In the genomic region with DNA sequence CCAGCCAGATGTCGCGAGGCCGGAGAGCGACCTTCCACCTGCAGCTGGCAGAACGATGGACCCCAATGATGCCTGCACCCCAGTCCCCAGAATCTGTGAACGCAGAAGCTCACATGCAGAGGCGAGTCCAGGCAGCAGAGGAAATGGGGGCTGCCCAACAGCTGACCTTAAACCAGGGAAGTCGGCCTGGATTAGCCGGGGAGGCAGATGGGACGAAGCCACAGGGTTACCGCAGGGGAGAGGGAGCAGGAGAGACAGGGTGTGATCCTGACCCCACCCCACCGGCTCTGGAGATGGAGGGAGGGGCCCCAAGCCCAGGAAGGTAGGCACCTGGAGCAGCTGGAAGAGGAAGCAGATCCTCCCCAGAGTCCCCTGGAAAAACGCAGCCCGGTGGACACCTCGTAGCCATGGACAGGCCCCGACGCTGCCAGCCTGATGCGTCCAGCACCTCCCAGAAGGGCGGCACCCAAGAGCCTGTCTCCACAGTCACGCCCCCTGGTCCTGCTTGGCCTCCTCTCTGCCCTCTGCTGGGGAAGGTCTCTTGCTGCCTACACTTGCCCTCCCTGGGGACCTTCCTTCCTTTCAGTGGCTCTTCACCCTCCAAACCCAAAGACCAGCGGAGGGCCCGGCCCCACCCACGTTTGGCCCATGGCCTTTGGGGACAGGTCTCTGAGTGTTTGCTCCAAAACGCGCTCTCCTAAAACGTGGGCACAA, we compare ENCODE assay signal across 8 cellular contexts. TPM values are rescaled to one million over a fixed set of nuclear protein-coding genes. Genes with fewer than 3 reads are reported as not detected.
A peak's percentile ranks its signal among the peaks of the same experiment; 100 is the strongest.
DNase-seq lines count a peak whose midpoint lies in the region; ATAC-seq and TF ChIP-seq lines count a peak whose summit lies in the region.

No MANE protein-coding gene starts in this region.

- intact Hi-C loops in CD4-positive, alpha-beta memory T cell (cut with micrococcal nuclease): no loop called here
- intact Hi-C loops in HCT116 (cut with micrococcal nuclease): no loop called here
- intact Hi-C loops in sciatic nerve (cut with DNase I): loop anchor here (10.0 kb wide), 1 partner anchor 417 kb away; no protein-coding TSS in a partner anchor

- peaks cover 6% of the 10 kb centered on the region for H3K36me3 ChIP-seq in CD4-positive, alpha-beta memory T cell (ENCODE audit: insufficient read depth, low read length)
- peaks cover 2 to 24% of the 10 kb centered on the region in 2 experiments; a peak in 2 of 4 replicates for H3K36me3 ChIP-seq in HCT116 (ENCODE audit: control insufficient read depth in 1 of 2, insufficient read depth in 2 of 2, low read length in 2 of 2)
- no peaks in the 10 kb centered on the region for H3K36me3 ChIP-seq in SJCRH30

- no peaks in the 10 kb centered on the region for H3K27me3 ChIP-seq in CD4-positive, alpha-beta memory T cell (ENCODE audit: insufficient read depth, low read length)
- H3K27me3 ChIP-seq in HCT116 (ENCODE audit: insufficient read depth, low read length) (no peaks in the 10 kb centered on the region), SJCRH30 (no peaks in the 10 kb centered on the region)

- H3K4me3 ChIP-seq in CD4-positive, alpha-beta memory T cell (ENCODE audit: low read length in 2 of 2): no peak overlapping the region
- H3K4me3 ChIP-seq in HCT116 (replicated peaks in 1 of 2; ENCODE audit: low read depth in 1 of 2, low read length in 2 of 2): no peak overlapping the region
- no peak overlapping the region for H3K4me3 ChIP-seq in SJCRH30

- in situ Hi-C loops in G401 (cut with HindIII; ENCODE audit: low sequenced_read_pairs): no loop called here

- no peaks in the 10 kb centered on the region for H3K27me3 Mint-ChIP-seq in CD4-positive, alpha-beta memory T cell
- H3K27me3 Mint-ChIP-seq in effector memory CD8-positive, alpha-beta T cell: no peaks in the 10 kb centered on the region

- CTCF ChIA-PET in CD4-positive, alpha-beta memory T cell (lab: Charles Lee; ENCODE audit: partially characterized antibody): interaction anchor here (1.0 to 7.1 kb wide), 4 partner anchors 12 to 468 kb away, joined by 3 to 137 read pairs (median 24); a partner anchor contains a TSS
- CTCF ChIA-PET in HCT116 (lab: Charles Lee): interaction anchor here (0.6 to 4.7 kb wide), 2 partner anchors 10 to 37 kb away, joined by 3 to 30 read pairs; a partner anchor contains a TSS

- H3K4me1 ChIP-seq in CD4-positive, alpha-beta memory T cell (ENCODE audit: insufficient read depth, low read length): peaks cover 39% of the 10 kb centered on the region
- H3K4me1 ChIP-seq in HCT116 (ENCODE audit: control insufficient read depth in 1 of 2, insufficient read depth in 2 of 2, low read length in 2 of 2) (peaks cover 0 to 16% of the 10 kb centered on the region in 2 experiments; a peak in 2 of 4 replicates), SJCRH30 (peaks cover 17% of the 10 kb centered on the region)

- RAD21 ChIA-PET in HCT116 (lab: Charles Lee; ENCODE audit: low non-redundant PET in 1 of 2, low total read pairs in 2 of 2, uncharacterized antibody in 2 of 2, unreplicated experiment in 2 of 2): no interaction called here

- peaks cover 85% of the 10 kb centered on the region for H3K79me2 ChIP-seq in HCT116 (ENCODE audit: insufficient read depth, low read length)

- peaks cover 9 to 41% (median 22%) of the 10 kb centered on the region in 4 donors for H3K4me1 Mint-ChIP-seq in CD4-positive, alpha-beta memory T cell
- H3K4me1 Mint-ChIP-seq in effector memory CD8-positive, alpha-beta T cell (ENCODE audit: low read depth in 2 of 2): peaks cover 18 to 29% of the 10 kb centered on the region in 2 donors

- POLR2A ChIA-PET in CD4-positive, alpha-beta memory T cell (lab: Charles Lee; ENCODE audit: partially characterized antibody): interaction anchor here (0.7 to 7.6 kb wide), 4 partner anchors 10 to 34 kb away, joined by 3 to 138 read pairs (median 11); a partner anchor contains a TSS
- POLR2A ChIA-PET in HCT116 (lab: Charles Lee): no interaction called here

- H3K27ac Mint-ChIP-seq in CD4-positive, alpha-beta memory T cell: peak overlapping the region in 5 of 7 donors; percentile 18 to 74 (median 35)
- no peak overlapping the region for H3K27ac Mint-ChIP-seq in effector memory CD8-positive, alpha-beta T cell

- no peaks in the 10 kb centered on the region for H3K9me3 Mint-ChIP-seq in CD4-positive, alpha-beta memory T cell
- H3K9me3 Mint-ChIP-seq in effector memory CD8-positive, alpha-beta T cell: no peaks in the 10 kb centered on the region

- H3K4me2 ChIP-seq in HCT116 (ENCODE audit: low read length): no peak overlapping the region

- peak; percentile 88 to 98 (median 97) for TF ChIP-seq CTCF in HCT116 (IDR thresholded peaks at IDR 0.05 in 2 of 3, conservative IDR thresholded peaks at IDR 0.05 in 1 of 3; ENCODE audit: borderline replicate concordance in 1 of 3, insufficient read depth in 1 of 3, low read depth in 2 of 3, low read length in 2 of 3)

- peaks cover 10% of the 10 kb centered on the region; the same call in 1 of the 2 replicates for H4K20me1 ChIP-seq in HCT116 (ENCODE audit: insufficient read depth)

- peaks cover 0 to 7% of the 10 kb centered on the region in 2 donors for H3K36me3 Mint-ChIP-seq in CD4-positive, alpha-beta memory T cell
- peaks cover 19% of the 10 kb centered on the region for H3K36me3 Mint-ChIP-seq in effector memory CD8-positive, alpha-beta T cell (ENCODE audit: insufficient read depth)

- no TSS peak for BruUV-seq in HCT116 (replicated peaks; lab: Mats Ljungman, UMichigan)

- no peak for TF ChIP-seq POLR2A in HCT116 (IDR thresholded peaks at IDR 0.05; ENCODE audit: borderline replicate concordance, extremely low read depth, insufficient read depth, insufficient read length)

- no peaks in the 10 kb centered on the region for H3K9me3 ChIP-seq in CD4-positive, alpha-beta memory T cell (ENCODE audit: control insufficient read depth in 1 of 2, low read length in 2 of 2)
- H3K9me3 ChIP-seq in HCT116 (ENCODE audit: control insufficient read depth in 1 of 2, insufficient read depth in 1 of 2, low read depth in 1 of 2, low read length in 2 of 2): no peaks in the 10 kb centered on the region
- no peaks in the 10 kb centered on the region for H3K9me3 ChIP-seq in SJCRH30 (replicated peaks)

- H2AFZ ChIP-seq in HCT116 (ENCODE audit: low read depth, low read length, poor library complexity, severe bottlenecking): no peak overlapping the region

- peak in 3 of 5 donors; percentile 26 to 48 (median 29) for DNase-seq in CD4-positive, alpha-beta memory T cell
- DNase-seq in HCT116 (ENCODE audit: low read depth, low spot score): peak; percentile 67
- peak; percentile 62 to 63 for DNase-seq in SJCRH30
- no peak for DNase-seq in effector memory CD8-positive, alpha-beta T cell
- peak; percentile 53 for DNase-seq in stimulated activated CD8-positive, alpha-beta memory T cell treated with anti-CD3 and anti-CD28 coated beads, Interleukin-4, amount 100 ng/mL, for 48 hours
- DNase-seq in sciatic nerve (ENCODE audit: low spot score): no peak
- no peak for DNase-seq in G401 (ENCODE audit: low spot score)

- peak overlapping the region in 1 of 8 donors; percentile 45 for H3K4me3 Mint-ChIP-seq in CD4-positive, alpha-beta memory T cell
- H3K4me3 Mint-ChIP-seq in effector memory CD8-positive, alpha-beta T cell: no peak overlapping the region

- ATAC-seq in HCT116 (peak; percentile 89), sciatic nerve (no peak), HG03469 (IDR thresholded peaks at IDR 0.05; ENCODE audit: unreplicated experiment) (no peak)
- ATAC-seq in effector memory CD8-positive, alpha-beta T cell (replicated peaks): peak; percentile 29

- no peak overlapping the region for H3K27ac ChIP-seq in CD4-positive, alpha-beta memory T cell (ENCODE audit: low read depth, low read length)
- H3K27ac ChIP-seq in HCT116 (ENCODE audit: low read depth, low read length): no peak overlapping the region; the same call in 1 of the 2 replicates
- no peak overlapping the region for H3K27ac ChIP-seq in SJCRH30

- no peak overlapping the region for H3K9ac ChIP-seq in HCT116 (ENCODE audit: low read length)

- TF ChIP-seq RAD21 in HCT116 (IDR thresholded peaks at IDR 0.05; ENCODE audit: low read depth): no peak

- no peaks in the 10 kb centered on the region for H3K9me2 ChIP-seq in HCT116 (ENCODE audit: insufficient read depth)

TF ChIP-seq in HCT116, 20 proteins besides CTCF, POLR2A, EP300 and RAD21:
- no peak for TF ChIP-seq CBX3 (IDR thresholded peaks at IDR 0.05; ENCODE audit: low read depth)
- no peak for TF ChIP-seq JUND (IDR thresholded peaks at IDR 0.05)
- TF ChIP-seq, protein P1, sequence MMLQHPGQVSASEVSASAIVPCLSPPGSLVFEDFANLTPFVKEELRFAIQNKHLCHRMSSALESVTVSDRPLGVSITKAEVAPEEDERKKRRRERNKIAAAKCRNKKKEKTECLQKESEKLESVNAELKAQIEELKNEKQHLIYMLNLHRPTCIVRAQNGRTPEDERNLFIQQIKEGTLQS (IDR thresholded peaks at IDR 0.05): no peak
- TF ChIP-seq POLR2AphosphoS5 (IDR thresholded peaks at IDR 0.05; ENCODE audit: low read depth, low read length): peak; percentile 32; the same call in 1 of the 2 replicates
- no peak for TF ChIP-seq SIN3A (IDR thresholded peaks at IDR 0.05; ENCODE audit: low read depth)
- no peak for TF ChIP-seq TCF7L2 (IDR thresholded peaks at IDR 0.05; ENCODE audit: borderline replicate concordance, extremely low read depth, insufficient read depth, insufficient read length)

RNA-seq across cellular contexts. Expression of a gene that starts 37.3 kb away (rescaled TPM):
- total RNA-seq in CD4-positive, alpha-beta memory T cell: 100 to 1,000 TPM; 274 to 302 TPM
- polyA plus RNA-seq in CD4-positive, alpha-beta memory T cell: 10 to 100 TPM; 12.0 to 67.5 TPM
- 224 TPM for total RNA-seq in HCT116 (2021; ENCODE audit: unreplicated experiment)
- 198 and 280 TPM in 2 replicates for polyA plus RNA-seq in HCT116 (2012)
- 23.8 and 28.1 TPM in 2 replicates for total RNA-seq in SJCRH30 (2014; rRNA removed; shearing (Covaris generic))
- total RNA-seq in sciatic nerve: 111 TPM
- 69.8 and 75.6 TPM in 2 replicates for total RNA-seq in G401 (2014; rRNA removed; shearing (Covaris generic))

RNA-seq across cellular contexts. Expression of a gene that starts 41.4 kb away (rescaled TPM):
- total RNA-seq in CD4-positive, alpha-beta memory T cell: 10 to 100 TPM; 20.4 to 21.1 TPM
- 10 to 100 TPM; 11.5 to 13.6 TPM for polyA plus RNA-seq in CD4-positive, alpha-beta memory T cell
- total RNA-seq in HCT116 (2021; ENCODE audit: unreplicated experiment) (71.3 TPM), sciatic nerve (20.6 TPM)
- 40.4 and 63.0 TPM in 2 replicates for polyA plus RNA-seq in HCT116 (2012)
- 10.3 and 11.5 TPM in 2 replicates for total RNA-seq in SJCRH30 (2014; rRNA removed; shearing (Covaris generic))
- 14.7 and 21.8 TPM in 2 replicates for total RNA-seq in G401 (2014; rRNA removed; shearing (Covaris generic))

RNA-seq across cellular contexts. Expression of a gene that starts 41.5 kb away (rescaled TPM):
- total RNA-seq in CD4-positive, alpha-beta memory T cell: 100 to 1,000 TPM; 129 to 137 TPM
- 10 to 100 TPM; 90.5 to 92.9 TPM for polyA plus RNA-seq in CD4-positive, alpha-beta memory T cell
- 39.4 TPM for total RNA-seq in HCT116 (2021; ENCODE audit: unreplicated experiment)
- 21.5 and 22.1 TPM in 2 replicates for polyA plus RNA-seq in HCT116 (2012)
- total RNA-seq in SJCRH30 (2014; rRNA removed; shearing (Covaris generic)): 10.4 and 10.7 TPM in 2 replicates
- 28.6 TPM for total RNA-seq in sciatic nerve
- total RNA-seq in G401 (2014; rRNA removed; shearing (Covaris generic)): 22.3 and 31.3 TPM in 2 replicates

RNA-seq across cellular contexts. Expression of a gene that starts 55.8 kb away (rescaled TPM):
- total RNA-seq in CD4-positive, alpha-beta memory T cell: under 1 TPM; 0.17 TPM
- under 1 TPM; 0.19 to 0.26 TPM for polyA plus RNA-seq in CD4-positive, alpha-beta memory T cell
- total RNA-seq in HCT116 (2021; ENCODE audit: unreplicated experiment): 160 TPM
- 123 and 132 TPM in 2 replicates for polyA plus RNA-seq in HCT116 (2012)
- total RNA-seq in SJCRH30 (2014; rRNA removed; shearing (Covaris generic)): 24.3 and 27.2 TPM in 2 replicates
- 0.76 TPM for total RNA-seq in sciatic nerve
- total RNA-seq in G401 (2014; rRNA removed; shearing (Covaris generic)): 32.8 and 36.6 TPM in 2 replicates

Comparison
In these comparisons a context has a peak if more than half of its experiments do, and no peak if none do; other contexts are left out.
1. DNase-seq: peak in CD4-positive, alpha-beta memory T cell (3 of 5), HCT116 (single experiment), SJCRH30 (2 of 2) and stimulated activated CD8-positive, alpha-beta memory T cell treated with anti-CD3 and anti-CD28 coated beads, Interleukin-4, amount 100 ng/mL, for 48 hours (single experiment); none in effector memory CD8-positive, alpha-beta T cell (0 of 3), sciatic nerve (single experiment) and G401 (single experiment).
2. H3K27ac Mint-ChIP-seq: peak in CD4-positive, alpha-beta memory T cell (5 of 7); none in effector memory CD8-positive, alpha-beta T cell (0 of 2).
3. ATAC-seq: peak in HCT116 (single experiment) and effector memory CD8-positive, alpha-beta T cell (single experiment); none in sciatic nerve (single experiment) and HG03469 (single experiment).